12 cellular contexts compared by ENCODE assay signal in the genomic region with DNA sequence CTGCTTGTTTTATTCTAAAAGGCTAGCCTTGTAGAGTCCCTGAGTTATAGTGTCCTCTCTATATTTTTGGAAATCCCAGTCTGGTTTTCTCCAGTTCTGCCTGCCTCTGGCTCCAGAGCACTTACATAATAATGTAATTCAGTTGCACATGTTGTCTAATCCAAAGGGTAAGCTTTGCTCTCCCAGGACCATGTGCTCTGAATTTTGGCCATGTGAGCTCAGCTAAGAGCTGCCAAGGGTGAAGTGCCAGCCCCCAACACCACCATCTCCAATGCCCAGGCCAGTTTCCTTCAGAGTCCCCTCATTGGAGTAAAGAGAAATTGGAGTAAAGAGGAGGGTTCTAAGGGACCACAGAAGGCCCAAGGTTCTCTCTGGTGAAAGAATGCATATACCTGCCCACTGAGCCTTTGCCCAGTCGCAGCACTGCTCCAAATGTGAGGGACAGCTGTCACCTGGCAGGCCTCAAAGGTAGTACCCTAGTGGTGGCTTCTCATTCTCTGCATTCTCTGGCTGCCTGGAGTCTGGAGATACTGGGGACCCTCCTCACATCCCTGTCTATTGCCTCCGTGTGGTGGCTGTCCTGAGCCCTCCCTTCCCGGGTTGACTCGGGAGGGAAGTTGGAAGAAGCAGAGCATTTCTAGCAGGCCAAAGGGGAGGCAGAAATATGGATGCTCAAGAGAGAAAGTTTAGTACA. TPM values are rescaled to one million over a fixed set of nuclear protein-coding genes. Genes with fewer than 3 reads are reported as not detected.
DNase-seq lines count a peak whose midpoint lies in the region; ATAC-seq and TF ChIP-seq lines count a peak whose summit lies in the region.
"Had no signal": no experiment of that assay in that cellular context is flagged by ENCODE, and none has a peak within 500 bp of the region (broad histone marks: within the 10 kb centered on the region; RNA-seq: fewer than 3 reads in every experiment).

No MANE protein-coding gene starts in this region.

- peaks cover 16% of the 10 kb centered on the region; the same call in 1 of the 2 replicates for H4K20me1 ChIP-seq in PC-9 (ENCODE audit: insufficient read depth)

- peaks cover 16% of the 10 kb centered on the region; the same call in 1 of the 2 replicates for H3K79me2 ChIP-seq in PC-9 (ENCODE audit: low read depth)

- CTCF ChIA-PET in PC-9 (lab: Charles Lee) = no interaction called here
- CTCF ChIA-PET in Caco-2 (lab: Charles Lee) = no interaction called here

- H3K27me3 Mint-ChIP-seq in Caco-2 (ENCODE audit: insufficient read depth, unreplicated experiment) = no peaks in the 10 kb centered on the region
- H3K27me3 Mint-ChIP-seq: dendritic cell treated with granulocyte-macrophage colony-stimulating factor and Interleukin-4, amounts not matched to agents 40 ng/mL and 50 ng/mL, for 4 days had no signal

- H3K9me2 ChIP-seq in PC-9 (ENCODE audit: insufficient read depth) = no peaks in the 10 kb centered on the region

- no peak overlapping the region for H3K27ac Mint-ChIP-seq in Caco-2 (ENCODE audit: unreplicated experiment)
- H3K27ac Mint-ChIP-seq: dendritic cell treated with granulocyte-macrophage colony-stimulating factor and Interleukin-4, amounts not matched to agents 40 ng/mL and 50 ng/mL, for 4 days had no signal

- H3K36me3 ChIP-seq in muscle layer of duodenum (ENCODE audit: control insufficient read depth in 1 of 2, insufficient read depth in 2 of 2, low read length in 2 of 2) (peaks cover 4 to 6% of the 10 kb centered on the region in 2 donors), PC-9 (ENCODE audit: low read depth) (no peaks in the 10 kb centered on the region), Caco-2 (ENCODE audit: control insufficient read depth, insufficient read depth, low read length) (peaks cover 5% of the 10 kb centered on the region; the same call in 1 of the 2 replicates)

- peak; percentile 16 for ATAC-seq in HG02885 (IDR thresholded peaks at IDR 0.05; ENCODE audit: poor library complexity, unreplicated experiment)
- no peak for ATAC-seq in GM19328 (IDR thresholded peaks at IDR 0.05; ENCODE audit: unreplicated experiment)

- H3K4me3 Mint-ChIP-seq in Caco-2 (ENCODE audit: unreplicated experiment) = no peak overlapping the region
- H3K4me3 Mint-ChIP-seq: dendritic cell treated with granulocyte-macrophage colony-stimulating factor and Interleukin-4, amounts not matched to agents 40 ng/mL and 50 ng/mL, for 4 days had no signal

- DNase-seq in D341Med (ENCODE audit: low spot score) (peak; percentile 53), epidermal melanocyte (ENCODE audit: insufficient read length, low spot score) (peak; percentile 28), PC-9 (no peak), SIG-M5 treated with dmso at 0.1 percent for 504 hours (lab: John Stamatoyannopoulos, UW; ENCODE audit: unreplicated experiment) (no peak), Caco-2 (no peak)
- DNase-seq: activated T-cell treated with anti-CD3 and anti-CD28 coated beads, Interleukin-2, amount 50 U/mL, for 1 hour; NCI-H226; retina had no signal

- POLR2A ChIA-PET in PC-9 (lab: Charles Lee; ENCODE audit: unreplicated experiment) (no interaction called here), Caco-2 (lab: Charles Lee) (no interaction called here)

- peaks cover 16% of the 10 kb centered on the region for H3K36me3 Mint-ChIP-seq in Caco-2 (ENCODE audit: insufficient read depth, unreplicated experiment)

- H3K4me3 ChIP-seq in muscle layer of duodenum (ENCODE audit: low read depth in 1 of 2, low read length in 2 of 2) (peak overlapping the region in 1 of 2 donors; percentile 12), PC-9 (no peak overlapping the region), Caco-2 (ENCODE audit: low read depth, low read length) (no peak overlapping the region)

- intact Hi-C loops in PC-9 (cut with micrococcal nuclease; ENCODE audit: unreplicated experiment) (no loop called here), Caco-2 (cut with micrococcal nuclease; ENCODE audit: unreplicated experiment) (no loop called here)

- H3K9me3 ChIP-seq in muscle layer of duodenum (ENCODE audit: control insufficient read depth in 1 of 2, low read length in 2 of 2) (no peaks in the 10 kb centered on the region), PC-9 (ENCODE audit: insufficient read depth, low read depth) (no peaks in the 10 kb centered on the region), Caco-2 (no peaks in the 10 kb centered on the region)

- H3F3A ChIP-seq in PC-9 (ENCODE audit: insufficient read depth, low read depth) = no peaks in the 10 kb centered on the region

- no peak overlapping the region for H3K4me2 ChIP-seq in PC-9

- no peaks in the 10 kb centered on the region for H3K9me3 Mint-ChIP-seq in Caco-2 (ENCODE audit: unreplicated experiment)
- H3K9me3 Mint-ChIP-seq: dendritic cell treated with granulocyte-macrophage colony-stimulating factor and Interleukin-4, amounts not matched to agents 40 ng/mL and 50 ng/mL, for 4 days had no signal

- H3K27ac ChIP-seq in muscle layer of duodenum (ENCODE audit: low read length) (peak overlapping the region; percentile 14), PC-9 (no peak overlapping the region)

- no peak overlapping the region for H2AFZ ChIP-seq in PC-9

- H3K4me1 ChIP-seq in muscle layer of duodenum (ENCODE audit: control insufficient read depth in 1 of 2, insufficient read depth in 2 of 2, low read length in 2 of 2) = peaks cover 52 to 84% of the 10 kb centered on the region in 2 donors
- H3K4me1 ChIP-seq in PC-9 (replicated peaks; ENCODE audit: insufficient read depth) = peaks cover 11% of the 10 kb centered on the region
- H3K4me1 ChIP-seq in Caco-2 = peaks cover 11% of the 10 kb centered on the region

- H3K27me3 ChIP-seq in muscle layer of duodenum (ENCODE audit: low read depth, low read length) (no peaks in the 10 kb centered on the region), PC-9 (ENCODE audit: insufficient read depth, low read depth) (no peaks in the 10 kb centered on the region), Caco-2 (replicated peaks; ENCODE audit: control insufficient read depth, insufficient read depth, low read length) (no peaks in the 10 kb centered on the region)

- TF ChIP-seq CTCF in PC-9 (conservative IDR thresholded peaks at IDR 0.05) = no peak
- no peak for TF ChIP-seq CTCF in Caco-2 (IDR thresholded peaks at IDR 0.05; ENCODE audit: insufficient read depth in 1 of 2, low read depth in 1 of 2, low read length in 1 of 2, severe bottlenecking in 1 of 2, unreplicated experiment in 1 of 2)

- H3K4me1 Mint-ChIP-seq in Caco-2 (ENCODE audit: low read depth, unreplicated experiment) = peaks cover 13% of the 10 kb centered on the region

- BruUV-seq in PC-9 (replicated peaks; lab: Mats Ljungman, UMichigan) (no TSS peak), Caco-2 (replicated peaks; lab: Mats Ljungman, UMichigan) (no TSS peak)

RNA-seq across cellular contexts. Expression of a gene that starts 4.9 kb away (rescaled TPM):
- total RNA-seq in PC-9 (2021) (17.5 and 27.3 TPM in 2 replicates), Caco-2 (2022) (28.5 and 31.6 TPM in 2 replicates)

RNA-seq across cellular contexts. Expression of a gene that starts 33.3 kb away (rescaled TPM):
- total RNA-seq in PC-9 (2021) (13.6 and 18.8 TPM in 2 replicates), Caco-2 (2022) (8.2 and 8.5 TPM in 2 replicates)

RNA-seq across cellular contexts. Expression of a gene that starts 47.2 kb away (rescaled TPM):
- total RNA-seq in PC-9 (2021) (15.2 and 15.6 TPM in 2 replicates), Caco-2 (2022) (14.0 and 15.1 TPM in 2 replicates)

RNA-seq across cellular contexts. Expression of a gene that starts 54.9 kb away (rescaled TPM):
- total RNA-seq in PC-9 (2021) = 2.2 and 4.2 TPM in 2 replicates
- total RNA-seq in Caco-2 (2022) = 1.2 and 1.3 TPM in 2 replicates

Comparison
In these comparisons a context has a peak if more than half of its experiments do, and no peak if none do; other contexts are left out.
1. DNase-seq: peak in D341Med (single experiment) and epidermal melanocyte (single experiment); none in PC-9 (0 of 2), SIG-M5 treated with dmso at 0.1 percent for 504 hours (single experiment) and Caco-2 (0 of 2).